In the genomic region with DNA sequence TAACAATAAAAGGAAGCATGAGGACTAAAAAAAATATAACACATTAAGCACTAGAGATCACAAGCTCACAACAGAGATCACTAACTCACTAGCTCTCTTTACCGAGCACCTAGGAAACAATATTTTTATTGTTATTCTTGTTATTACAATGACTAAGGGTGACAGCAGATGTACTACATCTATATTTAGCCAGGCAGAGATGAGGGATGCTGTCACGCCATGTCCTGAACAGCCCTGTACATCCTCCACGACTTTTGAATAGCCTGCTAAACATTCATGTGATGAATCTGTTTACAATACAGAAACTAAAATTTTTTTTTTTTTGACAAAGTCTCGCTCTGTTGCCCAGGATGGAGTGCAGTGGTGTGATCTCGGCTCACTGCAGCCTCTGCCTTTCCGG, we compare ENCODE assay signal across 26 cellular contexts. TPM values are rescaled to one million over a fixed set of nuclear protein-coding genes. Genes with fewer than 3 reads are reported as not detected.
DNase-seq lines count a peak whose midpoint lies in the region; ATAC-seq and TF ChIP-seq lines count a peak whose summit lies in the region.
"Had no signal": no experiment of that assay in that cellular context is flagged by ENCODE, and none has a peak within 500 bp of the region (broad histone marks: within the 10 kb centered on the region; RNA-seq: fewer than 3 reads in every experiment).

No MANE protein-coding gene starts in this region.

- no peak overlapping the region for H3K4me3 ChIP-seq in breast epithelium
- no peak overlapping the region for H3K4me3 ChIP-seq in mammary epithelial cell (replicated peaks in 1 of 3; ENCODE audit: insufficient read depth in 1 of 3, low read depth in 2 of 3, low read length in 3 of 3)
- H3K4me3 ChIP-seq in suprapubic skin = no peak overlapping the region
- H3K4me3 ChIP-seq: BLaER1 treated with 17β-estradiol and CSF1 and Interleukin-3, amounts not matched to agents 10 nM and 100 nM; esophagus muscularis mucosa; MG63; skin epidermis had no signal

- 59% methylated on average over 5 of the region's 6 CpGs for WGBS in mammary epithelial cell (ENCODE audit: low coverage, missing lambda C conversion rate)
- 89% methylated on average over 6 of the region's 6 CpGs for WGBS in suprapubic skin

- CTCF ChIA-PET in MCF 10A (lab: Yijun Ruan, JAX) (interaction anchor here (0.6 to 0.7 kb wide), 2 partner anchors 54 to 584 kb away, joined by 3 read pairs; no protein-coding TSS in a partner anchor), mammary epithelial cell (lab: Charles Lee; ENCODE audit: low non-redundant PET) (interaction anchor here (0.6 kb wide), 2 partner anchors 120 to 228 kb away, joined by 3 to 5 read pairs; a partner anchor contains a TSS)

- H3K4me3 Mint-ChIP-seq in MCF 10A (ENCODE audit: unreplicated experiment) = no peak overlapping the region
- H3K4me3 Mint-ChIP-seq in natural killer cell treated with Interleukin-12 subunit alpha and Interleukin-12 subunit beta and Interleukin-15 and Interleukin-18, amount 100 ng/mL, for 72 hours = no peak overlapping the region
- no peak overlapping the region for H3K4me3 Mint-ChIP-seq in CD14-positive monocyte
- H3K4me3 Mint-ChIP-seq: activated CD4-positive, alpha-beta memory T cell treated with anti-CD3 and anti-CD28 coated beads, Interleukin-2, amount 10 ng/mL, durations not matched to agents 7 days and 5 days; brain; memory B cell; natural killer cell; stimulated activated naive CD8-positive, alpha-beta T cell treated with anti-CD3 and anti-CD28 coated beads, Interleukin-15, amount 100 ng/mL, for 72 hours; T-helper 1 cell treated with Interleukin-12 subunit alpha and Interleukin-12 subunit beta and Interleukin-4 antibody, amounts not matched to agents 30 μg/mL and 1 μg/mL, for 36 hours had no signal

- H3K27ac ChIP-seq in breast epithelium = no peak overlapping the region
- peak overlapping the region; percentile 84 for H3K27ac ChIP-seq in mammary epithelial cell (ENCODE audit: insufficient read depth, low read depth, low read length)
- peak overlapping the region; percentile 62 for H3K27ac ChIP-seq in foreskin keratinocyte
- H3K27ac ChIP-seq in suprapubic skin = no peak overlapping the region
- H3K27ac ChIP-seq: BLaER1 treated with 17β-estradiol and CSF1 and Interleukin-3, amounts not matched to agents 10 nM and 100 nM; esophagus muscularis mucosa; skin epidermis; WERI-Rb-1 had no signal

- H3K27ac Mint-ChIP-seq in MCF 10A (ENCODE audit: low read depth, unreplicated experiment) (no peak overlapping the region), CD14-positive monocyte (no peak overlapping the region)
- no peak overlapping the region for H3K27ac Mint-ChIP-seq in natural killer cell treated with Interleukin-12 subunit alpha and Interleukin-12 subunit beta and Interleukin-15 and Interleukin-18, amount 100 ng/mL, for 72 hours
- H3K27ac Mint-ChIP-seq: activated CD4-positive, alpha-beta memory T cell treated with anti-CD3 and anti-CD28 coated beads, Interleukin-2, amount 10 ng/mL, durations not matched to agents 7 days and 5 days; brain; memory B cell; natural killer cell; stimulated activated naive CD8-positive, alpha-beta T cell treated with anti-CD3 and anti-CD28 coated beads, Interleukin-15, amount 100 ng/mL, for 72 hours; T-helper 1 cell treated with Interleukin-12 subunit alpha and Interleukin-12 subunit beta and Interleukin-4 antibody, amounts not matched to agents 30 μg/mL and 1 μg/mL, for 36 hours had no signal

- H3K36me3 Mint-ChIP-seq in MCF 10A (ENCODE audit: insufficient read depth, unreplicated experiment) (peaks cover 90% of the 10 kb centered on the region), CD14-positive monocyte (peaks cover 64 to 85% of the 10 kb centered on the region in 2 donors)
- peaks cover 38% of the 10 kb centered on the region for H3K36me3 Mint-ChIP-seq in natural killer cell treated with Interleukin-12 subunit alpha and Interleukin-12 subunit beta and Interleukin-15 and Interleukin-18, amount 100 ng/mL, for 72 hours

- intact Hi-C loops in MCF 10A (cut with micrococcal nuclease) (no loop called here), breast epithelium (cut with DNase I; ENCODE audit: low total_unique reads) (no loop called here), mammary epithelial cell (cut with micrococcal nuclease) (no loop called here), CD14-positive monocyte (cut with micrococcal nuclease) (no loop called here)

- in situ Hi-C loops in mammary epithelial cell (cut with MboI; ENCODE audit: low sequenced_read_pairs in 2 of 2) = no loop called here

- peaks cover 2% of the 10 kb centered on the region for H3K79me2 ChIP-seq in mammary epithelial cell (ENCODE audit: insufficient read depth, low read length)

- H3K36me3 ChIP-seq in breast epithelium (peaks cover 3% of the 10 kb centered on the region), mammary epithelial cell (ENCODE audit: insufficient read depth, low read length) (peaks cover 40% of the 10 kb centered on the region), suprapubic skin (peaks cover 75% of the 10 kb centered on the region)

- H2AFZ ChIP-seq in mammary epithelial cell (ENCODE audit: low read depth, low read length) = no peak overlapping the region

- no peak for TF ChIP-seq POLR2A in breast epithelium (IDR thresholded peaks at IDR 0.05)
- TF ChIP-seq POLR2A in suprapubic skin (IDR thresholded peaks at IDR 0.05) = no peak

- no peaks in the 10 kb centered on the region for H3K27me3 Mint-ChIP-seq in MCF 10A (ENCODE audit: insufficient read depth, unreplicated experiment)
- H3K27me3 Mint-ChIP-seq in natural killer cell treated with Interleukin-12 subunit alpha and Interleukin-12 subunit beta and Interleukin-15 and Interleukin-18, amount 100 ng/mL, for 72 hours = no peaks in the 10 kb centered on the region
- no peaks in the 10 kb centered on the region for H3K27me3 Mint-ChIP-seq in CD14-positive monocyte (ENCODE audit: low read depth in 3 of 3)
- H3K27me3 Mint-ChIP-seq: activated CD4-positive, alpha-beta memory T cell treated with anti-CD3 and anti-CD28 coated beads, Interleukin-2, amount 10 ng/mL, durations not matched to agents 7 days and 5 days; brain; memory B cell; stimulated activated naive CD8-positive, alpha-beta T cell treated with anti-CD3 and anti-CD28 coated beads, Interleukin-15, amount 100 ng/mL, for 72 hours had no signal

- peak; percentile 87 for ATAC-seq in foreskin keratinocyte
- no peak for ATAC-seq in natural killer cell treated with Interleukin-12 subunit alpha and Interleukin-12 subunit beta and Interleukin-15 and Interleukin-18, amount 100 ng/mL, for 72 hours
- ATAC-seq in HG02870 (IDR thresholded peaks at IDR 0.05; ENCODE audit: unreplicated experiment) = no peak
- ATAC-seq: natural killer cell; stimulated activated naive CD8-positive, alpha-beta T cell treated with anti-CD3 and anti-CD28 coated beads, Interleukin-15, amount 100 ng/mL, for 72 hours had no signal

- TF ChIP-seq CTCF in MCF 10A (IDR thresholded peaks at IDR 0.05; ENCODE audit: unreplicated experiment) (no peak), breast epithelium (IDR thresholded peaks at IDR 0.05) (no peak), mammary epithelial cell (conservative IDR thresholded peaks at IDR 0.05 in 1 of 2, IDR thresholded peaks at IDR 0.05 in 1 of 2; ENCODE audit: extremely low read depth in 1 of 2, insufficient read depth in 1 of 2, low read depth in 1 of 2, low read length in 2 of 2) (no peak), foreskin keratinocyte (conservative IDR thresholded peaks at IDR 0.05) (no peak), CD14-positive monocyte (IDR thresholded peaks at IDR 0.05) (no peak), suprapubic skin (IDR thresholded peaks at IDR 0.05) (no peak)

- H4K20me1 ChIP-seq in mammary epithelial cell (ENCODE audit: insufficient read depth, low read length) = no peaks in the 10 kb centered on the region

- H3K4me1 Mint-ChIP-seq in MCF 10A (ENCODE audit: insufficient read depth, unreplicated experiment) (peaks cover 10% of the 10 kb centered on the region), CD14-positive monocyte (peaks cover 9% of the 10 kb centered on the region)
- H3K4me1 Mint-ChIP-seq in natural killer cell treated with Interleukin-12 subunit alpha and Interleukin-12 subunit beta and Interleukin-15 and Interleukin-18, amount 100 ng/mL, for 72 hours (ENCODE audit: low read depth in 2 of 2) = peaks cover 8 to 9% of the 10 kb centered on the region in 2 donors
- H3K4me1 Mint-ChIP-seq: brain; natural killer cell; stimulated activated naive CD8-positive, alpha-beta T cell treated with anti-CD3 and anti-CD28 coated beads, Interleukin-15, amount 100 ng/mL, for 72 hours had no signal

- H3K9ac ChIP-seq in mammary epithelial cell (ENCODE audit: insufficient read depth, low read length) = no peak overlapping the region
- H3K9ac ChIP-seq: BLaER1 treated with 17β-estradiol and CSF1 and Interleukin-3, amounts not matched to agents 10 nM and 100 nM had no signal

- TF ChIP-seq EP300 in suprapubic skin (IDR thresholded peaks at IDR 0.05) = no peak

- dilution Hi-C loops in mammary epithelial cell (cut with HindIII; ENCODE audit: low sequenced_read_pairs) = no loop called here

- no TSS peak for BruUV-seq in MCF 10A (replicated peaks; lab: Mats Ljungman, UMichigan)
- no TSS peak for BruUV-seq in mammary epithelial cell (replicated peaks; lab: Mats Ljungman, UMichigan)

- DNase-seq in MCF 10A (ENCODE audit: unreplicated experiment) (peak; percentile 26), breast epithelium (ENCODE audit: low spot score in 2 of 2) (no peak), mammary epithelial cell (peak; percentile 91), foreskin keratinocyte (no peak), CD14-positive monocyte (ENCODE audit: low spot score) (no peak), suprapubic skin (ENCODE audit: low spot score in 2 of 2) (no peak)
- no peak for DNase-seq in natural killer cell treated with Interleukin-12 subunit alpha and Interleukin-12 subunit beta and Interleukin-15 and Interleukin-18, amount 100 ng/mL, for 72 hours (ENCODE audit: low spot score)
- DNase-seq: activated CD4-positive, alpha-beta memory T cell treated with anti-CD3 and anti-CD28 coated beads, Interleukin-2, amount 10 ng/mL, durations not matched to agents 7 days and 5 days; activated naive CD4-positive, alpha-beta T cell treated with anti-CD3 and anti-CD28 coated beads, Interleukin-2, amount 50 U/mL, for 16 hours; activated T-cell treated with anti-CD3 and anti-CD28 coated beads, Interleukin-2, amount 50 U/mL, for 1 hour; H7; islet precursor cell; MG63; natural killer cell; NCI-H1436 treated with DMSO at 0.1 percent for 48 hours; NCI-H524 treated with DMSO at 0.1 percent for 48 hours; SIG-M5; stimulated activated naive CD8-positive, alpha-beta T cell treated with anti-CD3 and anti-CD28 coated beads, Interleukin-15, amount 100 ng/mL, for 72 hours; WERI-Rb-1 had no signal

- H3K4me1 ChIP-seq in breast epithelium = no peaks in the 10 kb centered on the region
- H3K4me1 ChIP-seq in mammary epithelial cell (ENCODE audit: insufficient read depth, low read length) = peaks cover 13% of the 10 kb centered on the region
- no peaks in the 10 kb centered on the region for H3K4me1 ChIP-seq in foreskin keratinocyte
- no peaks in the 10 kb centered on the region for H3K4me1 ChIP-seq in suprapubic skin
- H3K4me1 ChIP-seq: BLaER1 treated with 17β-estradiol and CSF1 and Interleukin-3, amounts not matched to agents 10 nM and 100 nM; esophagus muscularis mucosa had no signal

- H3K9me3 Mint-ChIP-seq in MCF 10A (ENCODE audit: unreplicated experiment) (no peaks in the 10 kb centered on the region), CD14-positive monocyte (no peaks in the 10 kb centered on the region)
- H3K9me3 Mint-ChIP-seq in natural killer cell treated with Interleukin-12 subunit alpha and Interleukin-12 subunit beta and Interleukin-15 and Interleukin-18, amount 100 ng/mL, for 72 hours = no peaks in the 10 kb centered on the region
- H3K9me3 Mint-ChIP-seq: activated CD4-positive, alpha-beta memory T cell treated with anti-CD3 and anti-CD28 coated beads, Interleukin-2, amount 10 ng/mL, durations not matched to agents 7 days and 5 days; brain; memory B cell; natural killer cell; stimulated activated naive CD8-positive, alpha-beta T cell treated with anti-CD3 and anti-CD28 coated beads, Interleukin-15, amount 100 ng/mL, for 72 hours; T-helper 1 cell treated with Interleukin-12 subunit alpha and Interleukin-12 subunit beta and Interleukin-4 antibody, amounts not matched to agents 30 μg/mL and 1 μg/mL, for 36 hours had no signal

- H3K27me3 ChIP-seq in breast epithelium = no peaks in the 10 kb centered on the region
- H3K27me3 ChIP-seq in mammary epithelial cell (ENCODE audit: insufficient read depth, low read length) = no peaks in the 10 kb centered on the region
- no peaks in the 10 kb centered on the region for H3K27me3 ChIP-seq in foreskin keratinocyte
- H3K27me3 ChIP-seq in suprapubic skin = no peaks in the 10 kb centered on the region
- H3K27me3 ChIP-seq: BLaER1 treated with 17β-estradiol and CSF1 and Interleukin-3, amounts not matched to agents 10 nM and 100 nM; esophagus muscularis mucosa; MG63 had no signal

- POLR2A ChIA-PET in MCF 10A (lab: Yijun Ruan, JAX) = no interaction called here

- H3K4me2 ChIP-seq in mammary epithelial cell (ENCODE audit: insufficient read depth, low read depth, low read length) = peak overlapping the region; percentile 16
- H3K4me2 ChIP-seq: BLaER1 treated with 17β-estradiol and CSF1 and Interleukin-3, amounts not matched to agents 10 nM and 100 nM had no signal

- H3K9me3 ChIP-seq in breast epithelium (no peaks in the 10 kb centered on the region), mammary epithelial cell (replicated peaks; ENCODE audit: insufficient read depth, low read length) (no peaks in the 10 kb centered on the region), suprapubic skin (no peaks in the 10 kb centered on the region)
- H3K9me3 ChIP-seq: BLaER1 treated with 17β-estradiol and CSF1 and Interleukin-3, amounts not matched to agents 10 nM and 100 nM; esophagus muscularis mucosa; MG63 had no signal

RNA-seq across cellular contexts. Expression of a gene that starts 22.7 kb away (rescaled TPM):
- total RNA-seq in MCF 10A (2022) = 27.8 and 33.7 TPM in 2 replicates
- total RNA-seq in breast epithelium = 10 to 100 TPM; 25.0 to 38.2 (median 30.5) TPM
- 10 to 100 TPM; 16.5 to 29.9 TPM for total RNA-seq in mammary epithelial cell
- polyA plus RNA-seq in mammary epithelial cell = 9.2 TPM
- polyA minus RNA-seq in mammary epithelial cell = 3.3 TPM
- total RNA-seq in foreskin keratinocyte = 21.2 and 22.8 TPM in 2 replicates
- 14.7 and 15.9 TPM in 2 replicates for polyA plus RNA-seq in foreskin keratinocyte
- total RNA-seq in natural killer cell treated with Interleukin-12 subunit alpha and Interleukin-12 subunit beta and Interleukin-15 and Interleukin-18, amount 100 ng/mL, for 72 hours = 10 to 100 TPM; 31.1 to 62.6 TPM
- polyA plus RNA-seq in CD14-positive monocyte = 1 to 10 TPM; 5.8 to 9.3 TPM
- 10 to 100 TPM; 13.6 to 34.5 (median 19.5) TPM for total RNA-seq in suprapubic skin

RNA-seq across cellular contexts. Expression of a gene that starts 38.9 kb away (rescaled TPM):
- total RNA-seq in MCF 10A (2022) (10.4 and 10.7 TPM in 2 replicates), breast epithelium (10 to 100 TPM; 10.8 to 18.7 (median 12.0) TPM), mammary epithelial cell (1 to 10 TPM; 9.0 to 9.8 TPM), foreskin keratinocyte (7.6 and 7.9 TPM in 2 replicates), suprapubic skin (10 to 100 TPM in 3 of 4 donors, 1 to 10 TPM in 1; 9.0 to 21.2 (median 13.6) TPM)
- polyA plus RNA-seq in mammary epithelial cell (4.1 TPM), foreskin keratinocyte (4.3 and 5.1 TPM in 2 replicates), CD14-positive monocyte (1 to 10 TPM; 6.1 to 8.5 TPM)
- 3.4 TPM for polyA minus RNA-seq in mammary epithelial cell
- total RNA-seq in natural killer cell treated with Interleukin-12 subunit alpha and Interleukin-12 subunit beta and Interleukin-15 and Interleukin-18, amount 100 ng/mL, for 72 hours = 10 to 100 TPM; 19.9 to 21.0 TPM

RNA-seq across cellular contexts. Expression of a gene that starts 39.1 kb away (rescaled TPM):
- total RNA-seq in MCF 10A (2022) = 12.4 and 12.6 TPM in 2 replicates
- 10 to 100 TPM; 20.2 to 52.8 (median 34.4) TPM for total RNA-seq in breast epithelium
- 10 to 100 TPM; 14.4 to 24.2 TPM for total RNA-seq in mammary epithelial cell
- polyA plus RNA-seq in mammary epithelial cell = 8.0 TPM
- polyA minus RNA-seq in mammary epithelial cell = 5.2 TPM
- total RNA-seq in foreskin keratinocyte = 14.3 and 15.1 TPM in 2 replicates
- polyA plus RNA-seq in foreskin keratinocyte = 4.7 and 7.0 TPM in 2 replicates
- total RNA-seq in natural killer cell treated with Interleukin-12 subunit alpha and Interleukin-12 subunit beta and Interleukin-15 and Interleukin-18, amount 100 ng/mL, for 72 hours = 10 to 100 TPM; 11.5 to 15.8 TPM
- polyA plus RNA-seq in CD14-positive monocyte = 1 to 10 TPM; 2.8 to 2.9 TPM
- total RNA-seq in suprapubic skin = 10 to 100 TPM; 20.4 to 66.3 (median 21.6) TPM

Comparison
In these comparisons a context has a peak if more than half of its experiments do, and no peak if none do; other contexts are left out.
1. DNase-seq: peak in MCF 10A (single experiment) and mammary epithelial cell (single experiment); none in breast epithelium (0 of 2), foreskin keratinocyte (0 of 2), natural killer cell treated with Interleukin-12 subunit alpha and Interleukin-12 subunit beta and Interleukin-15 and Interleukin-18, amount 100 ng/mL, for 72 hours (single experiment), CD14-positive monocyte (single experiment) and suprapubic skin (0 of 2).
2. H3K27ac ChIP-seq: peak in mammary epithelial cell (single experiment) and foreskin keratinocyte (single experiment); none in breast epithelium (0 of 2) and suprapubic skin (single experiment).